In the genomic region with DNA sequence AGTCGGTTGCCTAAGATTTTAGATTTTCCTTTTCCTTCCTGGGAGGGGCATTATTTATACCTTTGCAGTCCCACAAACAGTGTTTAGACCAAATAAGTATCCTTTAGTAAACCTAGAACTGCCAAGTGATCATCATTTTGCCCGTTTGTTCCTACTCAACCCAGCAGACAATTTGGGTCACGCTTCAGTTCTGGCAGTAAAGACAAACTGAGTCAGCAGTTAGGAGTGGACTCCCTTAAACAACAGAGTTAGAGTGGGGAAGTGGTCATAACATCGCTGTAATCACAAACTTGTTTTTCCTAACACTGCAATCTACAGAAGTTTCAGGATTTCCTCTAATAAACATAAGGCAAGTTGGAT, we compare ENCODE assay signal across 8 cellular contexts. TPM values are rescaled to one million over a fixed set of nuclear protein-coding genes. Genes with fewer than 3 reads are reported as not detected.
A peak's percentile ranks its signal among the peaks of the same experiment; 100 is the strongest.
DNase-seq lines count a peak whose midpoint lies in the region; ATAC-seq and TF ChIP-seq lines count a peak whose summit lies in the region.

No MANE protein-coding gene starts in this region.

- H3K9me3 Mint-ChIP-seq in activated naive CD8-positive, alpha-beta T cell (ENCODE audit: low read depth), result no peaks in the 10 kb centered on the region

- H3K27me3 Mint-ChIP-seq in activated naive CD8-positive, alpha-beta T cell, result peaks cover 27% of the 10 kb centered on the region

- no peaks in the 10 kb centered on the region for H3K9me3 ChIP-seq in gastrocnemius medialis

- peak overlapping the region; percentile 89 for H3K4me3 Mint-ChIP-seq in activated naive CD8-positive, alpha-beta T cell

- intact Hi-C loops in gastrocnemius medialis (cut with DNase I; ENCODE audit: low total_unique reads), result loop anchor here (5.0 kb wide), 3 partner anchors 50 to 155 kb away; no protein-coding TSS in a partner anchor

- no peaks in the 10 kb centered on the region for H3K27me3 ChIP-seq in gastrocnemius medialis

- no peak overlapping the region for H3K27ac Mint-ChIP-seq in activated naive CD8-positive, alpha-beta T cell

- ATAC-seq in gastrocnemius medialis (peak; percentile 40 to 60), GM18907 (IDR thresholded peaks at IDR 0.05; ENCODE audit: unreplicated experiment) (no peak), GM18498 (IDR thresholded peaks at IDR 0.05; ENCODE audit: unreplicated experiment) (no peak)

- peak overlapping the region; percentile 91 to 96 (median 92) for H3K27ac ChIP-seq in gastrocnemius medialis

- in situ Hi-C loops in gastrocnemius medialis (cut with MboI; ENCODE audit: low sequenced_read_pairs in 4 of 4), result loop anchor here in 1 of 4 donors (25.0 kb wide), 1 partner anchor 130 kb away; no protein-coding TSS in a partner anchor

- H3K4me1 Mint-ChIP-seq in activated naive CD8-positive, alpha-beta T cell (ENCODE audit: low read depth), result peaks cover 16% of the 10 kb centered on the region

- H3K36me3 ChIP-seq in gastrocnemius medialis, result no peaks in the 10 kb centered on the region

- DNase-seq in HCEC 1CT (peak; percentile 14), hippocampal formation (lab: John Stamatoyannopoulos, UW) (peak; percentile 33 to 73), gastrocnemius medialis (peak; percentile 20 to 48), NCI-H1930 (lab: John Stamatoyannopoulos, UW) (no peak)
- DNase-seq in effector CD8-positive, alpha-beta T cell (lab: John Stamatoyannopoulos, UW), result no peak

- TF ChIP-seq CTCF in gastrocnemius medialis (IDR thresholded peaks at IDR 0.05 in 4 of 5, conservative IDR thresholded peaks at IDR 0.05 in 1 of 5), result no peak

- H3K4me1 ChIP-seq in gastrocnemius medialis, result peaks cover 18 to 24% of the 10 kb centered on the region in 2 donors

- peak in 1 of 2 donors; percentile 8 for TF ChIP-seq POLR2A in gastrocnemius medialis (IDR thresholded peaks at IDR 0.05)

- peak overlapping the region; percentile 77 to 81 (median 81) for H3K4me3 ChIP-seq in gastrocnemius medialis

- no peaks in the 10 kb centered on the region for H3K36me3 Mint-ChIP-seq in activated naive CD8-positive, alpha-beta T cell

RNA-seq across cellular contexts. Expression of a gene that starts 0.8 kb away (rescaled TPM):
- total RNA-seq in gastrocnemius medialis, result 10 to 100 TPM; 28.3 to 65.9 (median 36.4) TPM

Comparison
In these comparisons a context has a peak if more than half of its experiments do, and no peak if none do; other contexts are left out.
1. DNase-seq: peak in HCEC 1CT (single experiment), hippocampal formation (2 of 2) and gastrocnemius medialis (2 of 2); none in effector CD8-positive, alpha-beta T cell (single experiment) and NCI-H1930 (0 of 2).
2. ATAC-seq: peak in gastrocnemius medialis (2 of 2); none in GM18907 (single experiment) and GM18498 (single experiment).